10 cellular contexts compared by ENCODE assay signal in genomic region chr20:58293453-58293852, GRCh38. TPM values are rescaled to one million over a fixed set of nuclear protein-coding genes. Genes with fewer than 3 reads are reported as not detected.
DNase-seq lines count a peak whose midpoint lies in the region; ATAC-seq and TF ChIP-seq lines count a peak whose summit lies in the region.
"Had no signal": no experiment of that assay in that cellular context is flagged by ENCODE, and none has a peak within 500 bp of the region (broad histone marks: within the 10 kb centered on the region; RNA-seq: fewer than 3 reads in every experiment).

No MANE protein-coding gene starts in this region.

- no peak overlapping the region for H3K27ac Mint-ChIP-seq in neural crest cell (ENCODE audit: unreplicated experiment)
- H3K27ac Mint-ChIP-seq: stimulated activated memory B cell treated with anti-CD40 and anti-IgM and Interleukin-4, amounts not matched to agents 10 μg/mL and 1 μg/mL and 100 μg/mL, for 72 hours had no signal

- DNase-seq in NCI-H2171 treated with DMSO at 0.1 percent for 48 hours (lab: John Stamatoyannopoulos, UW) (peak; percentile 39), NCI-H2171 (lab: John Stamatoyannopoulos, UW) (no peak), NAMALWA (ENCODE audit: low spot score) (peak; percentile 56), cerebellar cortex (ENCODE audit: low spot score) (peak; percentile 26), neural crest cell (ENCODE audit: low read depth, low spot score) (peak; percentile 26)
- DNase-seq in activated CD4-positive, CD25-positive, alpha-beta regulatory T cell treated with anti-CD3 and anti-CD28 coated beads, Interleukin-2, amount 50 U/mL, for 72 hours: no peak
- DNase-seq: MM.1S had no signal

- H3K9me3 Mint-ChIP-seq in neural crest cell: no peaks in the 10 kb centered on the region
- H3K9me3 Mint-ChIP-seq: stimulated activated memory B cell treated with anti-CD40 and anti-IgM and Interleukin-4, amounts not matched to agents 10 μg/mL and 1 μg/mL and 100 μg/mL, for 72 hours had no signal

- ATAC-seq in GM18868 (IDR thresholded peaks at IDR 0.05; ENCODE audit: unreplicated experiment): no peak
- ATAC-seq in GM18505 (IDR thresholded peaks at IDR 0.05; ENCODE audit: unreplicated experiment): no peak
- ATAC-seq: stimulated activated memory B cell treated with anti-CD40 and anti-IgM and Interleukin-4, amounts not matched to agents 10 μg/mL and 1 μg/mL and 100 μg/mL, for 72 hours had no signal

- H3K4me1 Mint-ChIP-seq in neural crest cell: peaks cover 17% of the 10 kb centered on the region

- no peak for TF ChIP-seq POLR2A in GM18505 (IDR thresholded peaks at IDR 0.05; ENCODE audit: borderline replicate concordance, extremely low read depth, insufficient read depth, insufficient read length)

- H3K4me3 Mint-ChIP-seq in neural crest cell: no peak overlapping the region
- H3K4me3 Mint-ChIP-seq: stimulated activated memory B cell treated with anti-CD40 and anti-IgM and Interleukin-4, amounts not matched to agents 10 μg/mL and 1 μg/mL and 100 μg/mL, for 72 hours had no signal

- no peak for TF ChIP-seq CTCF in neural crest cell (conservative IDR thresholded peaks at IDR 0.05)

- no peaks in the 10 kb centered on the region for H3K27me3 Mint-ChIP-seq in neural crest cell (ENCODE audit: low read depth)
- H3K27me3 Mint-ChIP-seq: stimulated activated memory B cell treated with anti-CD40 and anti-IgM and Interleukin-4, amounts not matched to agents 10 μg/mL and 1 μg/mL and 100 μg/mL, for 72 hours had no signal

- no peaks in the 10 kb centered on the region for H3K36me3 Mint-ChIP-seq in neural crest cell (ENCODE audit: low read depth)

RNA-seq across cellular contexts. Expression of gene RAB22A, which starts 16.1 kb away (rescaled TPM):
- total RNA-seq in neural crest cell: 15.5 and 16.1 TPM in 2 replicates

Comparison
In these comparisons a context has a peak if more than half of its experiments do, and no peak if none do; other contexts are left out.
1. DNase-seq: peak in NCI-H2171 treated with DMSO at 0.1 percent for 48 hours (single experiment), NAMALWA (single experiment), cerebellar cortex (single experiment) and neural crest cell (single experiment); none in NCI-H2171 (single experiment) and activated CD4-positive, CD25-positive, alpha-beta regulatory T cell treated with anti-CD3 and anti-CD28 coated beads, Interleukin-2, amount 50 U/mL, for 72 hours (single experiment).